Comparison of ENCODE assay signal across 1 cellular context in genomic region chr2:231321556-231322334, GRCh38.
TF ChIP-seq lines count a peak whose summit lies in the region.

No MANE protein-coding gene starts in this region.

TF ChIP-seq in WTC11, 78 proteins besides CTCF, POLR2A, EP300 and RAD21 (continued from another document):
- TF ChIP-seq ARID4B (CRISPR knock-in tag; IDR thresholded peaks at IDR 0.05; ENCODE audit: borderline replicate concordance) (no peak), AFF4 (CRISPR knock-in tag; IDR thresholded peaks at IDR 0.05; ENCODE audit: borderline replicate concordance) (no peak), ZNF416 (CRISPR knock-in tag; IDR thresholded peaks at IDR 0.05) (no peak), ZNF671 (CRISPR knock-in tag; IDR thresholded peaks at IDR 0.05) (no peak)
